In the genomic region with DNA sequence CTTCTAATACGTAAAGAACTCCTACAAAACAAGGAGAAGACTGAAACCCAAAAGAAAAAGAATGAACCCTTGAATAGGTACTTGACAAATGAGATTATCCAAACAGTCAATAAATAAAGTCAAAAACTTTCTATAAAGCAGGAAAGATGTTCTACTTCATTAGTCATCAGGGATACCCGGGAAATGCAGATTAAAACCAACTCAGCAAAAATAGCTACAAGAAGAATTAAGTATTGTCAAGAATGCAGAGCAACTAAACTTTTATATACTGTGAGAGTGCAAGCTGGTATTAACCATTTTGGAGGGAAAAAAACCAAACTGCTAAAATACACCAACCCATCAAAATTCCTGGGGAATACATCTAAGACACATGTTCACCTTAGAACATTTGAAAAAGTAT, we compare ENCODE assay signal across 1 cellular context.
TF ChIP-seq lines count a peak whose summit lies in the region.

No MANE protein-coding gene starts in this region.

TF ChIP-seq in K562, 482 proteins besides CTCF, POLR2A, EP300 and RAD21:
- TF ChIP-seq, protein P1, sequence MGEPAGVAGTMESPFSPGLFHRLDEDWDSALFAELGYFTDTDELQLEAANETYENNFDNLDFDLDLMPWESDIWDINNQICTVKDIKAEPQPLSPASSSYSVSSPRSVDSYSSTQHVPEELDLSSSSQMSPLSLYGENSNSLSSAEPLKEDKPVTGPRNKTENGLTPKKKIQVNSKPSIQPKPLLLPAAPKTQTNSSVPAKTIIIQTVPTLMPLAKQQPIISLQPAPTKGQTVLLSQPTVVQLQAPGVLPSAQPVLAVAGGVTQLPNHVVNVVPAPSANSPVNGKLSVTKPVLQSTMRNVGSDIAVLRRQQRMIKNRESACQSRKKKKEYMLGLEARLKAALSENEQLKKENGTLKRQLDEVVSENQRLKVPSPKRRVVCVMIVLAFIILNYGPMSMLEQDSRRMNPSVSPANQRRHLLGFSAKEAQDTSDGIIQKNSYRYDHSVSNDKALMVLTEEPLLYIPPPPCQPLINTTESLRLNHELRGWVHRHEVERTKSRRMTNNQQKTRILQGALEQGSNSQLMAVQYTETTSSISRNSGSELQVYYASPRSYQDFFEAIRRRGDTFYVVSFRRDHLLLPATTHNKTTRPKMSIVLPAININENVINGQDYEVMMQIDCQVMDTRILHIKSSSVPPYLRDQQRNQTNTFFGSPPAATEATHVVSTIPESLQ (CRISPR knock-in tag; IDR thresholded peaks at IDR 0.05), result no peak
- TF ChIP-seq MAFF (IDR thresholded peaks at IDR 0.05; ENCODE audit: low read length) (peak; percentile 10; the same call in 1 of the 2 replicates), ZNF316 (IDR thresholded peaks at IDR 0.05) (peak; percentile 83), C11orf30 (IDR thresholded peaks at IDR 0.05; ENCODE audit: low read depth) (peak; percentile 68), MAFG (tag; conservative IDR thresholded peaks at IDR 0.05) (peak; percentile 58)
- TF ChIP-seq, protein P2, sequence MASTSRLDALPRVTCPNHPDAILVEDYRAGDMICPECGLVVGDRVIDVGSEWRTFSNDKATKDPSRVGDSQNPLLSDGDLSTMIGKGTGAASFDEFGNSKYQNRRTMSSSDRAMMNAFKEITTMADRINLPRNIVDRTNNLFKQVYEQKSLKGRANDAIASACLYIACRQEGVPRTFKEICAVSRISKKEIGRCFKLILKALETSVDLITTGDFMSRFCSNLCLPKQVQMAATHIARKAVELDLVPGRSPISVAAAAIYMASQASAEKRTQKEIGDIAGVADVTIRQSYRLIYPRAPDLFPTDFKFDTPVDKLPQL (IDR thresholded peaks at IDR 0.05; ENCODE audit: extremely low read depth, insufficient read length), result no peak
